20 cellular contexts compared by ENCODE assay signal in genomic region chr7:43391518-43391917, GRCh38.
DNase-seq lines count a peak whose midpoint lies in the region; ATAC-seq and TF ChIP-seq lines count a peak whose summit lies in the region.
"Had no signal": no experiment of that assay in that cellular context is flagged by ENCODE, and none has a peak within 500 bp of the region (broad histone marks: within the 10 kb centered on the region; RNA-seq: fewer than 3 reads in every experiment).

No MANE protein-coding gene starts in this region.

- peaks cover 5% of the 10 kb centered on the region for H3K36me3 Mint-ChIP-seq in MCF 10A (ENCODE audit: insufficient read depth, unreplicated experiment)
- no peaks in the 10 kb centered on the region for H3K36me3 Mint-ChIP-seq in activated CD8-positive, alpha-beta T cell treated with anti-CD3 and anti-CD28 coated beads for 36 hours (ENCODE audit: low read depth)
- no peaks in the 10 kb centered on the region for H3K36me3 Mint-ChIP-seq in activated CD4-positive, alpha-beta memory T cell treated with anti-CD3 and anti-CD28 coated beads, Interleukin-2, amount 10 ng/mL, durations not matched to agents 7 days and 5 days (ENCODE audit: low read depth)
- no peaks in the 10 kb centered on the region for H3K36me3 Mint-ChIP-seq in Calu3 (ENCODE audit: insufficient read depth, unreplicated experiment)
- H3K36me3 Mint-ChIP-seq: activated naive CD4-positive, alpha-beta T cell treated with anti-CD3 and anti-CD28 coated beads, Interleukin-2, amount 10 ng/mL, durations not matched to agents 7 days and 5 days had no signal

- H3K4me1 Mint-ChIP-seq in MCF 10A (ENCODE audit: insufficient read depth, unreplicated experiment) (peaks cover 10% of the 10 kb centered on the region), Calu3 (ENCODE audit: low read depth, unreplicated experiment) (no peaks in the 10 kb centered on the region)
- no peaks in the 10 kb centered on the region for H3K4me1 Mint-ChIP-seq in activated CD8-positive, alpha-beta T cell treated with anti-CD3 and anti-CD28 coated beads for 36 hours (ENCODE audit: low read depth)
- no peaks in the 10 kb centered on the region for H3K4me1 Mint-ChIP-seq in activated CD4-positive, alpha-beta memory T cell treated with anti-CD3 and anti-CD28 coated beads, Interleukin-2, amount 10 ng/mL, durations not matched to agents 7 days and 5 days
- H3K4me1 Mint-ChIP-seq: activated B cell treated with CpG ODN at 0.5 μM for 24 hours; activated naive CD4-positive, alpha-beta T cell treated with anti-CD3 and anti-CD28 coated beads, Interleukin-2, amount 10 ng/mL, durations not matched to agents 7 days and 5 days had no signal

- BruUV-seq in mammary epithelial cell (replicated peaks; lab: Mats Ljungman, UMichigan), result no TSS peak
- BruUV-seq in MCF 10A (replicated peaks; lab: Mats Ljungman, UMichigan), result no TSS peak
- BruUV-seq in OCI-LY7 (replicated peaks; lab: Mats Ljungman, UMichigan), result no TSS peak
- BruUV-seq in Calu3 (replicated peaks; lab: Mats Ljungman, UMichigan), result no TSS peak

- H3K9me3 ChIP-seq in mammary epithelial cell (replicated peaks; ENCODE audit: insufficient read depth, low read length) (peaks cover 7% of the 10 kb centered on the region), OCI-LY7 (ENCODE audit: low read length) (no peaks in the 10 kb centered on the region)
- H3K9me3 ChIP-seq: heart left ventricle, vagina had no signal

- intact Hi-C loops in mammary epithelial cell (cut with micrococcal nuclease) (no loop called here), MCF 10A (cut with micrococcal nuclease) (no loop called here), OCI-LY7 (cut with micrococcal nuclease; ENCODE audit: unreplicated experiment) (no loop called here), Calu3 (cut with micrococcal nuclease; ENCODE audit: unreplicated experiment) (no loop called here)
- intact Hi-C loops in activated CD8-positive, alpha-beta T cell treated with anti-CD3 and anti-CD28 coated beads for 36 hours (cut with micrococcal nuclease), result no loop called here

- H4K20me1 ChIP-seq in mammary epithelial cell (ENCODE audit: insufficient read depth, low read length), result no peaks in the 10 kb centered on the region
- H4K20me1 ChIP-seq in OCI-LY7 (ENCODE audit: insufficient read depth, low read length), result no peaks in the 10 kb centered on the region

- H3K27me3 ChIP-seq in mammary epithelial cell (ENCODE audit: insufficient read depth, low read length), result no peaks in the 10 kb centered on the region
- H3K27me3 ChIP-seq: heart left ventricle, vagina had no signal

- no peak overlapping the region for H3K9ac ChIP-seq in mammary epithelial cell (ENCODE audit: insufficient read depth, low read length)

- no peak for TF ChIP-seq CTCF in mammary epithelial cell (conservative IDR thresholded peaks at IDR 0.05 in 1 of 2, IDR thresholded peaks at IDR 0.05 in 1 of 2; ENCODE audit: extremely low read depth in 1 of 2, insufficient read depth in 1 of 2, low read depth in 1 of 2, low read length in 2 of 2)
- no peak for TF ChIP-seq CTCF in MCF 10A (IDR thresholded peaks at IDR 0.05; ENCODE audit: unreplicated experiment)
- peak; percentile 31; the same call in 1 of the 2 replicates for TF ChIP-seq CTCF in OCI-LY7 (conservative IDR thresholded peaks at IDR 0.05; ENCODE audit: low read length)
- TF ChIP-seq CTCF in activated CD8-positive, alpha-beta T cell treated with anti-CD3 and anti-CD28 coated beads for 36 hours (IDR thresholded peaks at IDR 0.05), result no peak
- TF ChIP-seq CTCF in Calu3 (IDR thresholded peaks at IDR 0.05; ENCODE audit: unreplicated experiment), result no peak

- no peaks in the 10 kb centered on the region for H3K9me2 ChIP-seq in OCI-LY7 (ENCODE audit: insufficient read depth, low read length)

- H3K79me2 ChIP-seq in mammary epithelial cell (ENCODE audit: insufficient read depth, low read length) (no peaks in the 10 kb centered on the region), OCI-LY7 (ENCODE audit: insufficient read depth, low read depth, low read length) (no peaks in the 10 kb centered on the region)

- H3K4me3 ChIP-seq in mammary epithelial cell (replicated peaks in 1 of 3; ENCODE audit: insufficient read depth in 1 of 3, low read depth in 2 of 3, low read length in 3 of 3), result no peak overlapping the region
- H3K4me3 ChIP-seq in OCI-LY7 (ENCODE audit: low read depth, low read length, poor library complexity, severe bottlenecking), result no peak overlapping the region
- H3K4me3 ChIP-seq: heart left ventricle, vagina had no signal

- no peaks in the 10 kb centered on the region for H3K27me3 Mint-ChIP-seq in MCF 10A (ENCODE audit: insufficient read depth, unreplicated experiment)
- H3K27me3 Mint-ChIP-seq in activated CD8-positive, alpha-beta T cell treated with anti-CD3 and anti-CD28 coated beads for 36 hours, result peaks cover 12% of the 10 kb centered on the region
- H3K27me3 Mint-ChIP-seq in activated CD4-positive, alpha-beta memory T cell treated with anti-CD3 and anti-CD28 coated beads, Interleukin-2, amount 10 ng/mL, durations not matched to agents 7 days and 5 days, result peaks cover 12% of the 10 kb centered on the region
- H3K27me3 Mint-ChIP-seq in Calu3 (ENCODE audit: unreplicated experiment), result peaks cover 31% of the 10 kb centered on the region

- H3K4me3 Mint-ChIP-seq in MCF 10A (ENCODE audit: unreplicated experiment) (no peak overlapping the region), Calu3 (ENCODE audit: low read depth, unreplicated experiment) (no peak overlapping the region)
- H3K4me3 Mint-ChIP-seq in activated CD8-positive, alpha-beta T cell treated with anti-CD3 and anti-CD28 coated beads for 36 hours, result no peak overlapping the region
- H3K4me3 Mint-ChIP-seq in activated CD4-positive, alpha-beta memory T cell treated with anti-CD3 and anti-CD28 coated beads, Interleukin-2, amount 10 ng/mL, durations not matched to agents 7 days and 5 days, result no peak overlapping the region
- H3K4me3 Mint-ChIP-seq: activated B cell treated with CpG ODN at 0.5 μM for 24 hours; activated naive CD4-positive, alpha-beta T cell treated with anti-CD3 and anti-CD28 coated beads, Interleukin-2, amount 10 ng/mL, durations not matched to agents 7 days and 5 days; CD4-positive, alpha-beta T cell; stimulated activated naive CD8-positive, alpha-beta T cell treated with anti-CD3 and anti-CD28 coated beads, Interleukin-15, Interleukin-2, amounts not matched to agents 100 ng/mL and 50 ng/mL, for 24 hours had no signal

- 55% methylated on average over 1 of the region's 1 CpG for WGBS in mammary epithelial cell (ENCODE audit: low coverage, missing lambda C conversion rate)

- no peak for ATAC-seq in activated CD8-positive, alpha-beta T cell treated with anti-CD3 and anti-CD28 coated beads for 36 hours
- no peak for ATAC-seq in HG03442 (IDR thresholded peaks at IDR 0.05; ENCODE audit: unreplicated experiment)
- ATAC-seq: heart left ventricle had no signal

- H3K27ac ChIP-seq in mammary epithelial cell (ENCODE audit: insufficient read depth, low read depth, low read length), result no peak overlapping the region
- H3K27ac ChIP-seq in OCI-LY7 (ENCODE audit: low read depth, low read length, poor library complexity, severe bottlenecking), result no peak overlapping the region
- H3K27ac ChIP-seq: heart left ventricle, vagina had no signal

- no peaks in the 10 kb centered on the region for H3K9me3 Mint-ChIP-seq in MCF 10A (ENCODE audit: unreplicated experiment)
- H3K9me3 Mint-ChIP-seq in activated CD8-positive, alpha-beta T cell treated with anti-CD3 and anti-CD28 coated beads for 36 hours, result no peaks in the 10 kb centered on the region
- H3K9me3 Mint-ChIP-seq in activated CD4-positive, alpha-beta memory T cell treated with anti-CD3 and anti-CD28 coated beads, Interleukin-2, amount 10 ng/mL, durations not matched to agents 7 days and 5 days, result no peaks in the 10 kb centered on the region
- H3K9me3 Mint-ChIP-seq in Calu3 (ENCODE audit: low read depth, unreplicated experiment), result no peaks in the 10 kb centered on the region
- H3K9me3 Mint-ChIP-seq: activated naive CD4-positive, alpha-beta T cell treated with anti-CD3 and anti-CD28 coated beads, Interleukin-2, amount 10 ng/mL, durations not matched to agents 7 days and 5 days; CD4-positive, alpha-beta T cell; stimulated activated naive CD8-positive, alpha-beta T cell treated with anti-CD3 and anti-CD28 coated beads, Interleukin-15, Interleukin-2, amounts not matched to agents 100 ng/mL and 50 ng/mL, for 24 hours had no signal

- H3K4me1 ChIP-seq in mammary epithelial cell (ENCODE audit: insufficient read depth, low read length) (peaks cover 30% of the 10 kb centered on the region), OCI-LY7 (ENCODE audit: insufficient read depth, low read length, poor library complexity, severe bottlenecking) (no peaks in the 10 kb centered on the region)
- H3K4me1 ChIP-seq: heart left ventricle, vagina had no signal

- H3K4me2 ChIP-seq in mammary epithelial cell (ENCODE audit: insufficient read depth, low read depth, low read length) (no peak overlapping the region), OCI-LY7 (ENCODE audit: low read length) (no peak overlapping the region)

- H3K36me3 ChIP-seq in mammary epithelial cell (ENCODE audit: insufficient read depth, low read length) (no peaks in the 10 kb centered on the region), OCI-LY7 (ENCODE audit: insufficient read depth, low read length) (no peaks in the 10 kb centered on the region)
- H3K36me3 ChIP-seq: heart left ventricle, vagina had no signal

- POLR2A ChIA-PET in MCF 10A (lab: Yijun Ruan, JAX) (interaction anchor here (0.6 to 1.1 kb wide), 2 partner anchors 181 to 213 kb away, joined by 3 read pairs; no protein-coding TSS in a partner anchor), OCI-LY7 (lab: Charles Lee) (no interaction called here)
- POLR2A ChIA-PET in activated CD8-positive, alpha-beta T cell treated with anti-CD3 and anti-CD28 coated beads for 36 hours (lab: Charles Lee), result no interaction called here
- POLR2A ChIA-PET in activated CD4-positive, alpha-beta memory T cell treated with anti-CD3 and anti-CD28 coated beads, Interleukin-2, amount 10 ng/mL, durations not matched to agents 7 days and 5 days (lab: Charles Lee), result no interaction called here

- dilution Hi-C loops in mammary epithelial cell (cut with HindIII; ENCODE audit: low sequenced_read_pairs), result no loop called here

- H3K27ac Mint-ChIP-seq in MCF 10A (ENCODE audit: low read depth, unreplicated experiment) (no peak overlapping the region), Calu3 (ENCODE audit: unreplicated experiment) (no peak overlapping the region)
- no peak overlapping the region for H3K27ac Mint-ChIP-seq in activated CD8-positive, alpha-beta T cell treated with anti-CD3 and anti-CD28 coated beads for 36 hours
- no peak overlapping the region for H3K27ac Mint-ChIP-seq in activated CD4-positive, alpha-beta memory T cell treated with anti-CD3 and anti-CD28 coated beads, Interleukin-2, amount 10 ng/mL, durations not matched to agents 7 days and 5 days
- H3K27ac Mint-ChIP-seq: activated B cell treated with CpG ODN at 0.5 μM for 24 hours; activated naive CD4-positive, alpha-beta T cell treated with anti-CD3 and anti-CD28 coated beads, Interleukin-2, amount 10 ng/mL, durations not matched to agents 7 days and 5 days; CD4-positive, alpha-beta T cell; stimulated activated naive CD8-positive, alpha-beta T cell treated with anti-CD3 and anti-CD28 coated beads, Interleukin-15, Interleukin-2, amounts not matched to agents 100 ng/mL and 50 ng/mL, for 24 hours had no signal

- H2AFZ ChIP-seq in mammary epithelial cell (ENCODE audit: low read depth, low read length) (peak overlapping the region; percentile 45), OCI-LY7 (ENCODE audit: low read length) (no peak overlapping the region)

- CTCF ChIA-PET in mammary epithelial cell (lab: Charles Lee; ENCODE audit: low non-redundant PET) (no interaction called here), MCF 10A (lab: Yijun Ruan, JAX) (interaction anchor here (1.1 kb wide), 1 partner anchor 443 kb away, joined by 3 read pairs; no protein-coding TSS in a partner anchor), OCI-LY7 (lab: Charles Lee; ENCODE audit: unreplicated experiment) (no interaction called here), Calu3 (lab: Charles Lee) (no interaction called here)
- CTCF ChIA-PET in activated CD8-positive, alpha-beta T cell treated with anti-CD3 and anti-CD28 coated beads for 36 hours (lab: Charles Lee), result no interaction called here
- CTCF ChIA-PET in activated CD4-positive, alpha-beta memory T cell treated with anti-CD3 and anti-CD28 coated beads, Interleukin-2, amount 10 ng/mL, durations not matched to agents 7 days and 5 days (lab: Charles Lee), result no interaction called here

- in situ Hi-C loops in mammary epithelial cell (cut with MboI; ENCODE audit: low sequenced_read_pairs in 2 of 2), result no loop called here

- DNase-seq in mammary epithelial cell, result no peak
- no peak for DNase-seq in MCF 10A (ENCODE audit: unreplicated experiment)
- DNase-seq in OCI-LY7 (ENCODE audit: low spot score), result no peak
- peak; percentile 28 for DNase-seq in iPS-NIHi11 (ENCODE audit: low spot score)
- no peak for DNase-seq in activated CD8-positive, alpha-beta T cell treated with anti-CD3 and anti-CD28 coated beads for 36 hours
- no peak for DNase-seq in activated CD4-positive, alpha-beta memory T cell treated with anti-CD3 and anti-CD28 coated beads, Interleukin-2, amount 10 ng/mL, durations not matched to agents 7 days and 5 days
- DNase-seq in Calu3, result no peak
- DNase-seq: activated B cell treated with CpG ODN at 0.5 μM for 24 hours; activated naive CD4-positive, alpha-beta T cell treated with anti-CD3 and anti-CD28 coated beads, Interleukin-2, amount 10 ng/mL, durations not matched to agents 7 days and 5 days; amniotic stem cell; CD4-positive, alpha-beta T cell; heart left ventricle; Kasumi-1; NCI-H1048; NCI-H1694 treated with DMSO at 0.1 percent for 48 hours; NCI-H524; SW 1271 had no signal
